ENCODE assay signal across 9 cellular contexts in genomic region chr2:159010340-159010739, GRCh38. TPM values are rescaled to one million over a fixed set of nuclear protein-coding genes. Genes with fewer than 3 reads are reported as not detected.
DNase-seq lines count a peak whose midpoint lies in the region; ATAC-seq and TF ChIP-seq lines count a peak whose summit lies in the region.
"Had no signal": no experiment of that assay in that cellular context is flagged by ENCODE, and none has a peak within 500 bp of the region (broad histone marks: within the 10 kb centered on the region; RNA-seq: fewer than 3 reads in every experiment).

No MANE protein-coding gene starts in this region.

- no peak overlapping the region for H2BK15ac ChIP-seq in neuronal stem cell (ENCODE audit: low read length)

- peak overlapping the region; percentile 31 for H3K27ac Mint-ChIP-seq in neural crest cell (ENCODE audit: unreplicated experiment)

- no peak overlapping the region for H3K9ac ChIP-seq in neuronal stem cell (ENCODE audit: low read depth, low read length, poor library complexity)

- peaks cover 14% of the 10 kb centered on the region for H3K4me1 Mint-ChIP-seq in neural crest cell

- no peak overlapping the region for H4K8ac ChIP-seq in neuronal stem cell (ENCODE audit: low read depth, low read length)

- ATAC-seq in GM18867 (IDR thresholded peaks at IDR 0.05; ENCODE audit: unreplicated experiment) (no peak), gastroesophageal sphincter (no peak)

- TF ChIP-seq POLR2A in gastroesophageal sphincter (IDR thresholded peaks at IDR 0.05), result no peak

- H3K27me3 ChIP-seq in gastroesophageal sphincter, result no peaks in the 10 kb centered on the region
- no peaks in the 10 kb centered on the region for H3K27me3 ChIP-seq in neuronal stem cell (ENCODE audit: control insufficient read depth in 3 of 3, insufficient read depth in 3 of 3, low read depth in 1 of 3, low read length in 3 of 3)

- H3K27me3 Mint-ChIP-seq in neural crest cell (ENCODE audit: low read depth), result no peaks in the 10 kb centered on the region

- H3K18ac ChIP-seq in neuronal stem cell (ENCODE audit: low read length), result no peak overlapping the region

- no peaks in the 10 kb centered on the region for H3K79me1 ChIP-seq in neuronal stem cell (ENCODE audit: low read depth, low read length)

- H3K4ac ChIP-seq in neuronal stem cell (ENCODE audit: low read length), result no peak overlapping the region

- no peak overlapping the region for H2AFZ ChIP-seq in neuronal stem cell (ENCODE audit: low read length)

- H4K91ac ChIP-seq in neuronal stem cell (ENCODE audit: low read depth, low read length, poor library complexity), result no peak overlapping the region

- H3K36me3 Mint-ChIP-seq in neural crest cell (ENCODE audit: low read depth), result peaks cover 28% of the 10 kb centered on the region

- no peak overlapping the region for H3K4me3 Mint-ChIP-seq in neural crest cell

- peak; percentile 76 for DNase-seq in GM03348 (ENCODE audit: low spot score)
- DNase-seq in NCI-H226, result peak; percentile 89
- peak; percentile 64 for DNase-seq in choroid plexus epithelial cell (ENCODE audit: low read depth)
- DNase-seq in neural crest cell (ENCODE audit: low read depth, low spot score), result no peak
- no peak for DNase-seq in neuronal stem cell (ENCODE audit: low spot score)
- DNase-seq: stimulated activated CD4-positive, alpha-beta T cell treated with anti-CD3 and anti-CD28 coated beads, Interleukin-12 subunit alpha, Interleukin-12 subunit beta, amount 100 ng/mL, for 4 hours; SW 1271 had no signal

- TF ChIP-seq CTCF in choroid plexus epithelial cell (conservative IDR thresholded peaks at IDR 0.05; ENCODE audit: low read depth, low read length) (no peak), neural crest cell (conservative IDR thresholded peaks at IDR 0.05) (no peak), gastroesophageal sphincter (IDR thresholded peaks at IDR 0.05) (no peak)

- H2BK120ac ChIP-seq in neuronal stem cell (ENCODE audit: low read depth, low read length), result no peak overlapping the region

- H3K4me1 ChIP-seq in gastroesophageal sphincter (peaks cover 0 to 33% (median 3%) of the 10 kb centered on the region in 3 donors), neuronal stem cell (ENCODE audit: control insufficient read depth in 2 of 2, insufficient read depth in 1 of 2, low read depth in 1 of 2, low read length in 2 of 2) (no peaks in the 10 kb centered on the region)

- no peak overlapping the region for H2BK12ac ChIP-seq in neuronal stem cell (ENCODE audit: low read length)

- no peak for TF ChIP-seq EP300 in gastroesophageal sphincter (IDR thresholded peaks at IDR 0.05)

- H3K4me3 ChIP-seq in choroid plexus epithelial cell (ENCODE audit: low read depth, low read length) (no peak overlapping the region), gastroesophageal sphincter (no peak overlapping the region), neuronal stem cell (ENCODE audit: low read length in 2 of 2) (no peak overlapping the region)

- no peak overlapping the region for H2BK5ac ChIP-seq in neuronal stem cell (ENCODE audit: low read length)

- H3K9me3 Mint-ChIP-seq in neural crest cell, result peaks cover 17% of the 10 kb centered on the region

- H3K36me3 ChIP-seq in gastroesophageal sphincter (peaks cover 0 to 3% of the 10 kb centered on the region in 2 donors), neuronal stem cell (replicated peaks in 1 of 2; ENCODE audit: control insufficient read depth in 2 of 2, insufficient read depth in 2 of 2, low read length in 2 of 2) (peaks cover 0 to 34% of the 10 kb centered on the region in 2 donors)

- H3K14ac ChIP-seq in neuronal stem cell (ENCODE audit: low read length), result no peak overlapping the region

- WGBS in gastroesophageal sphincter (ENCODE audit: low coverage in 1 of 2), 2 donors, result 26 to 27% methylated on average over 5 of the region's 5 CpGs
- no CpG with 5 or more reads among the region's 5 CpGs for WGBS in neuronal stem cell (ENCODE audit: extremely low coverage in 2 of 2, insufficient read length in 2 of 2, insufficient replicate concordance in 1 of 2), 2 donors

- no peak overlapping the region for H3K23ac ChIP-seq in neuronal stem cell (ENCODE audit: low read depth, low read length, poor library complexity)

- H3K27ac ChIP-seq in gastroesophageal sphincter, result no peak overlapping the region
- H3K27ac ChIP-seq in neuronal stem cell (replicated peaks; ENCODE audit: low read length), result no peak overlapping the region

- H2AK5ac ChIP-seq in neuronal stem cell (ENCODE audit: low read depth, low read length), result no peak overlapping the region

- H3K9me3 ChIP-seq in gastroesophageal sphincter, result peaks cover 0 to 9% (median 0%) of the 10 kb centered on the region in 3 donors
- peaks cover 5 to 28% of the 10 kb centered on the region in 2 donors for H3K9me3 ChIP-seq in neuronal stem cell (replicated peaks in 1 of 2; ENCODE audit: control insufficient read depth in 2 of 2, insufficient read depth in 1 of 2, low read depth in 1 of 2, low read length in 2 of 2)

- H3K4me2 ChIP-seq in neuronal stem cell (ENCODE audit: insufficient read depth, low read length, poor library complexity, severe bottlenecking), result no peak overlapping the region

RNA-seq across cellular contexts. Expression of gene TANC1, which starts 41.9 kb away (rescaled TPM):
- 13.2 and 14.1 TPM in 2 replicates for total RNA-seq in neural crest cell
- 10 to 100 TPM; 37.4 to 66.5 (median 46.0) TPM for total RNA-seq in gastroesophageal sphincter
- polyA plus RNA-seq in neuronal stem cell (2013, experiment 1 of 2), result 1.3 TPM
- 1.2 TPM for polyA plus RNA-seq in neuronal stem cell (2013, experiment 2 of 2)

Comparison
In these comparisons a context has a peak if more than half of its experiments do, and no peak if none do; other contexts are left out.
1. DNase-seq: peak in GM03348 (single experiment), NCI-H226 (single experiment) and choroid plexus epithelial cell (single experiment); none in neural crest cell (single experiment) and neuronal stem cell (single experiment).